In the genomic region with DNA sequence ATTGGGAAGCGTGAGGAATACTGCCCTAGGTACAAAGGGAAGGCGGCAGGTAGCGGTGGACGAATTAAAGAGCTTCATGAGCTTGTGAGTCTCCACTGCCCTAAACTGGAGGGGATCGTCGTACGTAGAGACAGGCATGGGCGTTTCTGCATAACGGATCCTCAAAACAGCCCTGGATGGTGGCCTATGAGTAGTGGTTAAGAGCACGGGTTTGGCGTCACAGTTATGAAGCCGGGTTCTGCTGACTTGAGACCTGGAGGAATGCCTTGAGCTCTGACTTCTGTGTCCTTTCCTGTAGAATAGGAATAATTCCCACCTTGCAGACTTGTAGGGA, we compare ENCODE assay signal across 8 cellular contexts. TPM values are rescaled to one million over a fixed set of nuclear protein-coding genes. Genes with fewer than 3 reads are reported as not detected.
DNase-seq lines count a peak whose midpoint lies in the region; ATAC-seq and TF ChIP-seq lines count a peak whose summit lies in the region.

No MANE protein-coding gene starts in this region.

- intact Hi-C loops in mammary epithelial cell (cut with micrococcal nuclease), result no loop called here

- POLR2A ChIA-PET in RWPE1 (lab: Yijun Ruan, JAX; ENCODE audit: low non-redundant PET), result interaction anchor here (1.0 to 2.0 kb wide), 5 partner anchors 12 to 29 kb away, joined by 4 to 11 read pairs (median 7); no protein-coding TSS in a partner anchor

- CTCF ChIA-PET in RWPE1 (lab: Yijun Ruan, JAX) (interaction anchor here (1.8 to 5.0 kb wide), 3 partner anchors 23 to 30 kb away, joined by 6 to 28 read pairs (median 11); no protein-coding TSS in a partner anchor), mammary epithelial cell (lab: Charles Lee; ENCODE audit: low non-redundant PET) (interaction anchor here (1.2 to 1.5 kb wide), 2 partner anchors 23 to 26 kb away, joined by 7 to 9 read pairs; no protein-coding TSS in a partner anchor)

- BruUV-seq in mammary epithelial cell (replicated peaks; lab: Mats Ljungman, UMichigan), result TSS peak; percentile 72

- dilution Hi-C loops in mammary epithelial cell (cut with HindIII; ENCODE audit: low sequenced_read_pairs), result no loop called here

- H3K36me3 ChIP-seq in ACC112 (ENCODE audit: insufficient read depth, low read length) (peaks cover 10% of the 10 kb centered on the region), mammary epithelial cell (ENCODE audit: insufficient read depth, low read length) (peaks cover 6% of the 10 kb centered on the region)

- no peaks in the 10 kb centered on the region for H3K27me3 ChIP-seq in ACC112 (ENCODE audit: insufficient read depth, low read length)
- no peaks in the 10 kb centered on the region for H3K27me3 ChIP-seq in mammary epithelial cell (ENCODE audit: insufficient read depth, low read length)

- WGBS in mammary epithelial cell (ENCODE audit: low coverage, missing lambda C conversion rate), result 5% methylated on average over 11 of the region's 12 CpGs

- ATAC-seq in left lobe of liver (peak; percentile 16), HG03108 (IDR thresholded peaks at IDR 0.05; ENCODE audit: unreplicated experiment) (no peak), GM19035 (IDR thresholded peaks at IDR 0.05; ENCODE audit: unreplicated experiment) (no peak)

- H3K27ac ChIP-seq in ACC112 (ENCODE audit: low read depth, low read length) (peak overlapping the region; percentile 93), RWPE1 (peak overlapping the region; percentile 99), mammary epithelial cell (ENCODE audit: insufficient read depth, low read depth, low read length) (peak overlapping the region; percentile 77)

- H3K79me2 ChIP-seq in ACC112 (ENCODE audit: control insufficient read depth, insufficient read depth, low read length, unreplicated experiment) (peaks cover 31% of the 10 kb centered on the region), mammary epithelial cell (ENCODE audit: insufficient read depth, low read length) (peaks cover 50% of the 10 kb centered on the region)

- peak overlapping the region; percentile 91 for H3K4me3 ChIP-seq in ACC112 (ENCODE audit: low read depth, low read length)
- H3K4me3 ChIP-seq in mammary epithelial cell (replicated peaks in 1 of 3; ENCODE audit: insufficient read depth in 1 of 3, low read depth in 2 of 3, low read length in 3 of 3), result peak overlapping the region; percentile 59 to 76 (median 67)

- H3K9me3 ChIP-seq in mammary epithelial cell (replicated peaks; ENCODE audit: insufficient read depth, low read length), result no peaks in the 10 kb centered on the region

- DNase-seq in GM19238 (ENCODE audit: insufficient read length, low spot score) (peak; percentile 27), RWPE1 (ENCODE audit: low spot score) (peak; percentile 47), mammary epithelial cell (no peak), left lobe of liver (ENCODE audit: low spot score) (no peak)
- DNase-seq in stimulated activated CD4-positive, alpha-beta T cell treated with anti-CD3 and anti-CD28 coated beads, TNF-alpha, amount 100 ng/mL, for 4 hours (ENCODE audit: low read depth in 3 of 3), result peak in 2 of 3 experiments; percentile 6 to 9

- TF ChIP-seq CTCF in RWPE1 (conservative IDR thresholded peaks at IDR 0.05; ENCODE audit: low read depth) (no peak), mammary epithelial cell (conservative IDR thresholded peaks at IDR 0.05 in 1 of 2, IDR thresholded peaks at IDR 0.05 in 1 of 2; ENCODE audit: extremely low read depth in 1 of 2, insufficient read depth in 1 of 2, low read depth in 1 of 2, low read length in 2 of 2) (no peak)

- no peaks in the 10 kb centered on the region for H4K20me1 ChIP-seq in mammary epithelial cell (ENCODE audit: insufficient read depth, low read length)

- peak overlapping the region; percentile 64 for H2AFZ ChIP-seq in ACC112 (ENCODE audit: low read length, unreplicated experiment)
- peak overlapping the region; percentile 95 for H2AFZ ChIP-seq in mammary epithelial cell (ENCODE audit: low read depth, low read length)

- peak overlapping the region; percentile 89 for H3K4me2 ChIP-seq in mammary epithelial cell (ENCODE audit: insufficient read depth, low read depth, low read length)

- peaks cover 19% of the 10 kb centered on the region for H3K4me1 ChIP-seq in ACC112 (ENCODE audit: control insufficient read depth, insufficient read depth, low read length, unreplicated experiment)
- H3K4me1 ChIP-seq in mammary epithelial cell (ENCODE audit: insufficient read depth, low read length), result peaks cover 13% of the 10 kb centered on the region

- in situ Hi-C loops in mammary epithelial cell (cut with MboI; ENCODE audit: low sequenced_read_pairs in 2 of 2), result no loop called here

- peak overlapping the region; percentile 95 for H3K9ac ChIP-seq in mammary epithelial cell (ENCODE audit: insufficient read depth, low read length)

RNA-seq across cellular contexts. Expression of a gene that starts 0.3 kb away (rescaled TPM):
- total RNA-seq in mammary epithelial cell (10 to 100 TPM; 40.2 to 81.9 TPM), left lobe of liver (23.7 TPM)
- 57.8 TPM for polyA plus RNA-seq in mammary epithelial cell
- 31.5 TPM for polyA minus RNA-seq in mammary epithelial cell

RNA-seq across cellular contexts. Expression of a gene that starts 0.8 kb away (rescaled TPM):
- 10 to 100 TPM; 65.8 to 74.8 TPM for total RNA-seq in mammary epithelial cell
- 59.4 TPM for polyA plus RNA-seq in mammary epithelial cell
- polyA minus RNA-seq in mammary epithelial cell, result 78.6 TPM
- 37.9 TPM for total RNA-seq in left lobe of liver

RNA-seq across cellular contexts. Expression of a gene that starts 29.5 kb away (rescaled TPM):
- 10 to 100 TPM; 30.0 to 65.3 TPM for total RNA-seq in mammary epithelial cell
- 29.5 TPM for polyA plus RNA-seq in mammary epithelial cell
- 18.2 TPM for polyA minus RNA-seq in mammary epithelial cell
- total RNA-seq in left lobe of liver, result 176 TPM

RNA-seq across cellular contexts. Expression of a gene that starts 29.6 kb away (rescaled TPM):
- total RNA-seq in mammary epithelial cell, result 100 to 1,000 TPM; 214 to 230 TPM
- polyA plus RNA-seq in mammary epithelial cell, result 225 TPM
- polyA minus RNA-seq in mammary epithelial cell, result 327 TPM
- 105 TPM for total RNA-seq in left lobe of liver

RNA-seq across cellular contexts. Expression of a gene that starts 29.9 kb away (rescaled TPM):
- total RNA-seq in mammary epithelial cell (1 to 10 TPM; 6.3 to 8.8 TPM), left lobe of liver (1.7 TPM)
- 17.1 TPM for polyA plus RNA-seq in mammary epithelial cell
- 4.3 TPM for polyA minus RNA-seq in mammary epithelial cell

Comparison
In these comparisons a context has a peak if more than half of its experiments do, and no peak if none do; other contexts are left out.
1. DNase-seq: peak in GM19238 (single experiment), RWPE1 (single experiment) and stimulated activated CD4-positive, alpha-beta T cell treated with anti-CD3 and anti-CD28 coated beads, TNF-alpha, amount 100 ng/mL, for 4 hours (2 of 3); none in mammary epithelial cell (single experiment) and left lobe of liver (single experiment).
2. Peak in every context shown above with its lines, with median percentiles within 50 percentile points of each other: H3K27ac ChIP-seq.